Comparison of ENCODE assay signal across 8 cellular contexts in genomic region chr12:116358850-116359761, GRCh38.
DNase-seq lines count a peak whose midpoint lies in the region; ATAC-seq and TF ChIP-seq lines count a peak whose summit lies in the region.

No MANE protein-coding gene starts in this region.

- H3K9me3 ChIP-seq in effector memory CD4-positive, alpha-beta T cell (ENCODE audit: control insufficient read depth, low read length), result no peaks in the 10 kb centered on the region

- no peak for TF ChIP-seq CTCF in GM06990 (IDR thresholded peaks at IDR 0.05; ENCODE audit: insufficient read depth, low read length, poor library complexity, severe bottlenecking)

- H3K4me3 ChIP-seq in GM06990 (replicated peaks; ENCODE audit: low read depth, low read length), result no peak overlapping the region
- H3K4me3 ChIP-seq in effector memory CD4-positive, alpha-beta T cell (ENCODE audit: insufficient read depth, low read depth, low read length, poor library complexity, severe bottlenecking), result peak overlapping the region; percentile 33

- ATAC-seq in HG03097 (IDR thresholded peaks at IDR 0.05; ENCODE audit: low FRiP score, unreplicated experiment) (peak; percentile 93), HG03469 (IDR thresholded peaks at IDR 0.05; ENCODE audit: unreplicated experiment) (no peak)

- DNase-seq in GM06990 (ENCODE audit: extremely low read depth, insufficient read length) (peak; percentile 78), NCI-H510A treated with DMSO at 0.1 percent for 48 hours (lab: John Stamatoyannopoulos, UW) (peak; percentile 97), medulla oblongata (ENCODE audit: extremely low spot score) (peak; percentile 92)
- peak; percentile 18 to 46 for DNase-seq in activated CD8-positive, alpha-beta memory T cell treated with anti-CD3 and anti-CD28 coated beads for 1 hour (ENCODE audit: extremely low read depth in 1 of 2, low read depth in 1 of 2)
- DNase-seq in effector memory CD4-positive, alpha-beta T cell, result peak; percentile 61 to 69 (median 65)
- DNase-seq in stimulated activated CD4-positive, alpha-beta T cell treated with anti-CD3 and anti-CD28 coated beads, TNF-alpha, amount 100 ng/mL, for 1 hour (ENCODE audit: low read depth in 3 of 3, low spot score in 1 of 3), result peak; percentile 5 to 39 (median 13)

- H3K36me3 ChIP-seq in GM06990 (ENCODE audit: control insufficient read depth, insufficient read depth, low read length), result no peaks in the 10 kb centered on the region
- H3K36me3 ChIP-seq in effector memory CD4-positive, alpha-beta T cell (ENCODE audit: control insufficient read depth, insufficient read depth, low read length), result no peaks in the 10 kb centered on the region

- no peak overlapping the region for H3K27ac ChIP-seq in effector memory CD4-positive, alpha-beta T cell (ENCODE audit: insufficient read depth, low read length, poor library complexity, severe bottlenecking)

- peaks cover 7% of the 10 kb centered on the region for H3K4me1 ChIP-seq in effector memory CD4-positive, alpha-beta T cell (ENCODE audit: control insufficient read depth, insufficient read depth, low read length, poor library complexity, severe bottlenecking)

- H3K27me3 ChIP-seq in GM06990 (replicated peaks; ENCODE audit: control insufficient read depth, insufficient read depth, low read length), result no peaks in the 10 kb centered on the region
- no peaks in the 10 kb centered on the region for H3K27me3 ChIP-seq in effector memory CD4-positive, alpha-beta T cell (replicated peaks; ENCODE audit: control insufficient read depth, insufficient read depth, low read length, poor library complexity, severe bottlenecking)

Comparison
In these comparisons a context has a peak if more than half of its experiments do, and no peak if none do; other contexts are left out.
1. DNase-seq: peak in every context shown above with its lines; median percentile 97 in NCI-H510A treated with DMSO at 0.1 percent for 48 hours; 92 in medulla oblongata; 78 in GM06990; 65 in effector memory CD4-positive, alpha-beta T cell; 32 in activated CD8-positive, alpha-beta memory T cell treated with anti-CD3 and anti-CD28 coated beads for 1 hour; 13 in stimulated activated CD4-positive, alpha-beta T cell treated with anti-CD3 and anti-CD28 coated beads, TNF-alpha, amount 100 ng/mL, for 1 hour.